In genomic region chr9:135914921-135915320, GRCh38 we compare ENCODE assay signal across 22 cellular contexts. TPM values are rescaled to one million over a fixed set of nuclear protein-coding genes. Genes with fewer than 3 reads are reported as not detected.
DNase-seq lines count a peak whose midpoint lies in the region; ATAC-seq and TF ChIP-seq lines count a peak whose summit lies in the region.
"Had no signal": no experiment of that assay in that cellular context is flagged by ENCODE, and none has a peak within 500 bp of the region (broad histone marks: within the 10 kb centered on the region; RNA-seq: fewer than 3 reads in every experiment).

No MANE protein-coding gene starts in this region.

- H3K18ac ChIP-seq in IMR-90 (ENCODE audit: low read depth, low read length), result no peak overlapping the region
- H3K18ac ChIP-seq in mesendoderm (ENCODE audit: low read length), result no peak overlapping the region

- no peaks in the 10 kb centered on the region for H3K4me1 ChIP-seq in IMR-90 (ENCODE audit: control insufficient read depth, insufficient read depth, low read length)
- no peaks in the 10 kb centered on the region for H3K4me1 ChIP-seq in mesendoderm (ENCODE audit: control insufficient read depth, low read depth, low read length)
- no peaks in the 10 kb centered on the region for H3K4me1 ChIP-seq in A673 (ENCODE audit: insufficient read depth, low read length, poor library complexity, severe bottlenecking)

- H3K9me3 ChIP-seq in IMR-90 (ENCODE audit: control insufficient read depth, insufficient read depth, low read length), result peaks cover 46% of the 10 kb centered on the region
- peaks cover 74% of the 10 kb centered on the region for H3K9me3 ChIP-seq in A673 (ENCODE audit: low read depth, low read length, poor library complexity, severe bottlenecking)

- H3K23ac ChIP-seq in IMR-90 (ENCODE audit: low read depth, low read length) (no peak overlapping the region), mesendoderm (ENCODE audit: low read length) (no peak overlapping the region)

- intact Hi-C loops in IMR-90 (cut with micrococcal nuclease) (no loop called here), A673 (cut with micrococcal nuclease; ENCODE audit: unreplicated experiment) (no loop called here)

- H3K9ac ChIP-seq in IMR-90 (ENCODE audit: low read depth, low read length) (no peak overlapping the region), mesendoderm (ENCODE audit: low read length) (no peak overlapping the region)

- peak; percentile 42; the same call in 1 of the 2 replicates for TF ChIP-seq RAD21 in IMR-90 (IDR thresholded peaks at IDR 0.05; ENCODE audit: low read length)

- H2BK15ac ChIP-seq in IMR-90 (ENCODE audit: low read depth, low read length), result no peak overlapping the region
- no peak overlapping the region for H2BK15ac ChIP-seq in mesendoderm (replicated peaks; ENCODE audit: low read depth)

- H3K36me3 ChIP-seq in IMR-90 (ENCODE audit: control insufficient read depth, insufficient read depth, low read length), result peaks cover 39% of the 10 kb centered on the region
- H3K36me3 ChIP-seq in mesendoderm (ENCODE audit: control insufficient read depth, insufficient read depth, low read length), result peaks cover 8% of the 10 kb centered on the region
- peaks cover 58% of the 10 kb centered on the region for H3K36me3 ChIP-seq in A673 (ENCODE audit: insufficient read depth, low read length, poor library complexity, severe bottlenecking)

- H3K4me3 Mint-ChIP-seq in chondrocyte (ENCODE audit: unreplicated experiment), result no peak overlapping the region
- H3K4me3 Mint-ChIP-seq: dendritic cell treated with granulocyte-macrophage colony-stimulating factor and Interleukin-4, amounts not matched to agents 40 ng/mL and 50 ng/mL, for 4 days; nephron progenitor cell; WTC11 had no signal

- H4K8ac ChIP-seq in IMR-90 (ENCODE audit: low read depth in 2 of 2, low read length in 2 of 2) (no peak overlapping the region), mesendoderm (ENCODE audit: low read depth, low read length) (no peak overlapping the region)

- no TSS peak for BruUV-seq in IMR-90 (replicated peaks; lab: Mats Ljungman, UMichigan)
- BruUV-seq in A673 (replicated peaks; lab: Mats Ljungman, UMichigan), result no TSS peak

- H3K56ac ChIP-seq in IMR-90 (ENCODE audit: extremely low read depth, insufficient read depth, low read length) (no peak overlapping the region), mesendoderm (ENCODE audit: low read length) (no peak overlapping the region)

- no peak overlapping the region for H2BK20ac ChIP-seq in IMR-90 (ENCODE audit: low read depth, low read length)

- H3K4me2 ChIP-seq in IMR-90 (ENCODE audit: low read depth, low read length) (no peak overlapping the region), mesendoderm (ENCODE audit: low read length) (no peak overlapping the region)

- no peak overlapping the region for H3K4me3 ChIP-seq in IMR-90 (ENCODE audit: insufficient read depth, low read depth, low read length)
- peak overlapping the region; percentile 17 for H3K4me3 ChIP-seq in mesendoderm (ENCODE audit: low read length)
- no peak overlapping the region for H3K4me3 ChIP-seq in A673 (ENCODE audit: low read depth, low read length, poor library complexity, severe bottlenecking)
- H3K4me3 ChIP-seq: cardiac muscle cell, SK-N-MC had no signal

- POLR2A ChIA-PET in IMR-90 (lab: Charles Lee; ENCODE audit: unreplicated experiment), result no interaction called here
- POLR2A ChIA-PET in A673 (lab: Charles Lee; ENCODE audit: low non-redundant PET), result no interaction called here

- CTCF ChIA-PET in IMR-90 (lab: Yijun Ruan, JAX), result no interaction called here
- CTCF ChIA-PET in A673 (lab: Charles Lee), result no interaction called here

- H3K27me3 ChIP-seq in IMR-90 (ENCODE audit: control insufficient read depth, insufficient read depth, low read length) (no peaks in the 10 kb centered on the region), mesendoderm (ENCODE audit: insufficient read depth, low read length, poor library complexity) (no peaks in the 10 kb centered on the region), A673 (replicated peaks; ENCODE audit: insufficient read depth, low read depth, low read length, poor library complexity) (no peaks in the 10 kb centered on the region)
- H3K27me3 ChIP-seq: cardiac muscle cell had no signal

- H4K5ac ChIP-seq in IMR-90 (ENCODE audit: low read depth, low read length) (no peak overlapping the region), mesendoderm (ENCODE audit: low read length) (no peak overlapping the region)

- H3K79me2 ChIP-seq in mesendoderm (ENCODE audit: control insufficient read depth, insufficient read depth, low read length), result no peaks in the 10 kb centered on the region

- H3K4ac ChIP-seq in IMR-90 (ENCODE audit: low read depth, low read length) (no peak overlapping the region), mesendoderm (ENCODE audit: low read depth, low read length) (no peak overlapping the region)

- no peak for TF ChIP-seq POLR2A in IMR-90 (IDR thresholded peaks at IDR 0.05; ENCODE audit: low read depth, low read length)

- peaks cover 3% of the 10 kb centered on the region; the same call in 1 of the 2 replicates for H4K20me1 ChIP-seq in IMR-90 (ENCODE audit: insufficient read depth, low read length)

- no peak overlapping the region for H4K91ac ChIP-seq in IMR-90 (ENCODE audit: insufficient read depth, low read depth, low read length)

- ATAC-seq in IMR-90 (ENCODE audit: low read depth), result peak; percentile 87
- ATAC-seq: left lobe of liver, WTC11 had no signal

- peaks cover 62% of the 10 kb centered on the region for H3K9me3 Mint-ChIP-seq in chondrocyte (ENCODE audit: low read depth)

- H3K4me1 Mint-ChIP-seq in chondrocyte (ENCODE audit: low read depth), result peaks cover 10% of the 10 kb centered on the region
- H3K4me1 Mint-ChIP-seq: WTC11 had no signal

- no peak overlapping the region for H2BK120ac ChIP-seq in IMR-90 (ENCODE audit: low read depth, low read length)
- no peak overlapping the region for H2BK120ac ChIP-seq in mesendoderm (ENCODE audit: low read depth, low read length)

- H3K27ac ChIP-seq in IMR-90 (ENCODE audit: insufficient read depth, low read length) (no peak overlapping the region), mesendoderm (ENCODE audit: low read depth, low read length) (no peak overlapping the region), A673 (ENCODE audit: low read depth, low read length, poor library complexity, severe bottlenecking) (no peak overlapping the region)
- H3K27ac ChIP-seq: cardiac muscle cell, SK-N-MC had no signal

- no peak overlapping the region for H2AFZ ChIP-seq in IMR-90 (replicated peaks; ENCODE audit: low read length, poor library complexity)

- H3K27ac Mint-ChIP-seq in chondrocyte (ENCODE audit: unreplicated experiment), result no peak overlapping the region
- H3K27ac Mint-ChIP-seq: dendritic cell treated with granulocyte-macrophage colony-stimulating factor and Interleukin-4, amounts not matched to agents 40 ng/mL and 50 ng/mL, for 4 days; nephron progenitor cell; WTC11 had no signal

- dilution Hi-C loops in IMR-90 (cut with HindIII; ENCODE audit: low sequenced_read_pairs, unreplicated experiment), result no loop called here

- H2BK5ac ChIP-seq in IMR-90 (ENCODE audit: low read depth, low read length, poor library complexity, severe bottlenecking) (no peak overlapping the region), mesendoderm (ENCODE audit: low read length) (no peak overlapping the region)

- WGBS in IMR-90 (ENCODE audit: extremely low coverage in 2 of 2, insufficient read length in 1 of 2), 2 experiments, result no CpG with 5 or more reads among the region's 1 CpG
- WGBS in mesendoderm (ENCODE audit: extremely low coverage, insufficient coverage, low lambda C conversion rate), result no CpG with 5 or more reads among the region's 1 CpG

- in situ Hi-C loops in IMR-90 (cut with MboI; ENCODE audit: low sequenced_read_pairs), result no loop called here

- peaks cover 61% of the 10 kb centered on the region for H3K36me3 Mint-ChIP-seq in chondrocyte (ENCODE audit: low read depth)

- H2AK5ac ChIP-seq in IMR-90 (ENCODE audit: low read depth, low read length) (no peak overlapping the region), mesendoderm (ENCODE audit: low read length) (no peak overlapping the region)

- H3K27me3 Mint-ChIP-seq in chondrocyte (ENCODE audit: low read depth), result no peaks in the 10 kb centered on the region
- H3K27me3 Mint-ChIP-seq: dendritic cell treated with granulocyte-macrophage colony-stimulating factor and Interleukin-4, amounts not matched to agents 40 ng/mL and 50 ng/mL, for 4 days had no signal

- TF ChIP-seq CTCF in IMR-90 (conservative IDR thresholded peaks at IDR 0.05; ENCODE audit: low read depth, low read length) (peak; percentile 23; the same call in 1 of the 2 replicates), chondrocyte (IDR thresholded peaks at IDR 0.05) (no peak), A673 (conservative IDR thresholded peaks at IDR 0.05; ENCODE audit: low read depth, low read length) (no peak)

- H3K79me1 ChIP-seq in IMR-90 (ENCODE audit: low read depth in 1 of 2, low read length in 2 of 2) (peaks cover 12 to 24% of the 10 kb centered on the region in 2 experiments; a peak in 3 of 4 replicates), mesendoderm (ENCODE audit: low read length) (peaks cover 2% of the 10 kb centered on the region)

- no peak overlapping the region for H3K14ac ChIP-seq in IMR-90 (replicated peaks; ENCODE audit: low read depth, low read length)

- peak; percentile 74 for DNase-seq in AG08396 (ENCODE audit: low spot score)
- peak; percentile 90 for DNase-seq in IMR-90
- DNase-seq in chondrocyte (ENCODE audit: low spot score), result peak; percentile 40
- DNase-seq in mesendoderm, result no peak
- no peak for DNase-seq in NCI-H748 treated with DMSO at 0.1 percent for 48 hours (lab: John Stamatoyannopoulos, UW)
- DNase-seq in NCI-H1694 (lab: John Stamatoyannopoulos, UW), result no peak
- DNase-seq in A673 (ENCODE audit: low spot score), result no peak
- DNase-seq in SW 1271 (lab: John Stamatoyannopoulos, UW), result no peak
- DNase-seq: ACHN; activated CD4-positive, alpha-beta T cell treated with anti-CD3 and anti-CD28 coated beads, Interleukin-2, amount 50 U/mL, for 48 hours; activated CD8-positive, alpha-beta memory T cell treated with anti-CD3 and anti-CD28 coated beads, Interleukin-2, amount 50 U/mL, for 48 hours; activated gamma-delta T cell; GDM1; midbrain; NCI-H1105; NCI-H510A; nephron progenitor cell had no signal

- no peak overlapping the region for H2AK9ac ChIP-seq in IMR-90 (replicated peaks; ENCODE audit: low read depth, low read length, poor library complexity)

- no peaks in the 10 kb centered on the region for H3K9me1 ChIP-seq in IMR-90 (ENCODE audit: insufficient read depth, low read length)

RNA-seq across cellular contexts. Expression of gene CAMSAP1, which starts 7.6 kb away (rescaled TPM):
- total RNA-seq in IMR-90 (2012; rRNA removed), result 19.5 and 21.1 TPM in 2 replicates
- 8.2 and 8.6 TPM in 2 replicates for polyA plus RNA-seq in IMR-90 (2012; rRNA removed)
- polyA plus RNA-seq in IMR-90 (2012; cell fraction: cytosol; rRNA removed), result 5.5 and 9.6 TPM in 2 replicates
- polyA plus RNA-seq in IMR-90 (2012; cell fraction: nucleus; rRNA removed; ENCODE audit: low replicate concordance), result 8.9 and 9.8 TPM in 2 replicates
- total RNA-seq in chondrocyte, result 27.1 to 35.5 TPM (median 27.7 TPM) in 3 replicates
- 24.8 TPM for polyA plus RNA-seq in mesendoderm (2013, experiment 1 of 2)
- polyA plus RNA-seq in mesendoderm (2013, experiment 2 of 2), result 24.2 TPM
- 51.0 and 52.3 TPM in 2 replicates for total RNA-seq in A673 (2021)

RNA-seq across cellular contexts. Expression of gene UBAC1, which starts 46.3 kb away (rescaled TPM):
- 25.3 and 33.6 TPM in 2 replicates for total RNA-seq in IMR-90 (2012; rRNA removed)
- 33.9 and 36.4 TPM in 2 replicates for polyA plus RNA-seq in IMR-90 (2012; rRNA removed)
- polyA plus RNA-seq in IMR-90 (2012; cell fraction: cytosol; rRNA removed), result 38.7 and 47.1 TPM in 2 replicates
- 63.9 and 70.8 TPM in 2 replicates for polyA plus RNA-seq in IMR-90 (2012; cell fraction: nucleus; rRNA removed; ENCODE audit: low replicate concordance)
- 33.2 to 36.0 TPM (median 33.5 TPM) in 3 replicates for total RNA-seq in chondrocyte
- polyA plus RNA-seq in mesendoderm (2013, experiment 1 of 2), result 43.4 TPM
- 42.5 TPM for polyA plus RNA-seq in mesendoderm (2013, experiment 2 of 2)
- total RNA-seq in A673 (2021), result 58.2 and 63.8 TPM in 2 replicates

Comparison
In these comparisons a context has a peak if more than half of its experiments do, and no peak if none do; other contexts are left out.
1. DNase-seq: peak in AG08396 (single experiment), IMR-90 (single experiment) and chondrocyte (single experiment); none in mesendoderm (single experiment), NCI-H748 treated with DMSO at 0.1 percent for 48 hours (single experiment), NCI-H1694 (single experiment), A673 (single experiment) and SW 1271 (0 of 2).